In the genomic region with DNA sequence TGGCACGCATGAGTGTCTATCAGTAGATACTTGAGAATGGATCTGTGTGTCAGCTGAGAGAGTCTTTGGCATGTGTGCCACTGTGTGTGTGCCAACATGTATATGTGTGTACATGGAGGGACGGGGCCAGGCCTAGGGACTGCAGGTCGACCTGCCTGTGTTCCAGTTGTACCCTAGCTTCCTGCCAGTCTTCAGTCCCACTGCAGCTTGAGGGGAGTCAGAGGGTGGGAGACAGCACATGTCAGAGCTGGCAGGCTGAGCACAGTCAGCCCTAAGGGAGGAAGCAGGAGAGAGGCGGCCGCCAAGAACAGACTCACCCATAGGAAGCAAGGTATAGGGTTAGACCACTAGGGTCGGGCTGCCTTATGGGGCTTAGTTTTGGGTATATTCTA, we compare ENCODE assay signal across 18 cellular contexts. TPM values are rescaled to one million over a fixed set of nuclear protein-coding genes. Genes with fewer than 3 reads are reported as not detected.
DNase-seq lines count a peak whose midpoint lies in the region; ATAC-seq and TF ChIP-seq lines count a peak whose summit lies in the region.
"Had no signal": no experiment of that assay in that cellular context is flagged by ENCODE, and none has a peak within 500 bp of the region (broad histone marks: within the 10 kb centered on the region; RNA-seq: fewer than 3 reads in every experiment).

No MANE protein-coding gene starts in this region.

- H3K27ac Mint-ChIP-seq in brain, result peak overlapping the region in 4 of 5 experiments; percentile 18 to 93 (median 80)
- H3K27ac Mint-ChIP-seq in natural killer cell treated with Interleukin-12 subunit alpha and Interleukin-12 subunit beta and Interleukin-15 and Interleukin-18, amount 100 ng/mL, for 72 hours, result peak overlapping the region in 1 of 2 donors; percentile 55
- no peak overlapping the region for H3K27ac Mint-ChIP-seq in activated CD4-positive, alpha-beta T cell treated with anti-CD3 and anti-CD28 coated beads for 36 hours
- H3K27ac Mint-ChIP-seq: naive thymus-derived CD4-positive, alpha-beta T cell had no signal

- TF ChIP-seq POLR2A in upper lobe of left lung (IDR thresholded peaks at IDR 0.05), result no peak

- CTCF ChIA-PET in activated CD4-positive, alpha-beta T cell treated with anti-CD3 and anti-CD28 coated beads for 36 hours (lab: Charles Lee), result interaction anchor here (1.4 to 7.9 kb wide), 4 partner anchors 14 to 22 kb away, joined by 3 to 59 read pairs (median 12); partner anchors contain the start of gene POLD4

- no peak for ATAC-seq in natural killer cell treated with Interleukin-12 subunit alpha and Interleukin-12 subunit beta and Interleukin-15 and Interleukin-18, amount 100 ng/mL, for 72 hours
- ATAC-seq in upper lobe of left lung (ENCODE audit: low FRiP score in 2 of 2), result no peak
- no peak for ATAC-seq in GM21825 (IDR thresholded peaks at IDR 0.05; ENCODE audit: unreplicated experiment)
- ATAC-seq in activated CD4-positive, alpha-beta T cell treated with anti-CD3 and anti-CD28 coated beads for 36 hours, result no peak
- ATAC-seq: naive thymus-derived CD4-positive, alpha-beta T cell; right lobe of liver had no signal

- POLR2A ChIA-PET in activated CD4-positive, alpha-beta T cell treated with anti-CD3 and anti-CD28 coated beads for 36 hours (lab: Charles Lee), result interaction anchor here (0.6 kb wide), 1 partner anchor 38 kb away, joined by 5 read pairs; no protein-coding TSS in a partner anchor

- H3K27me3 Mint-ChIP-seq in brain, result peaks cover 15% of the 10 kb centered on the region
- peaks cover 27% of the 10 kb centered on the region in 2 donors for H3K27me3 Mint-ChIP-seq in natural killer cell treated with Interleukin-12 subunit alpha and Interleukin-12 subunit beta and Interleukin-15 and Interleukin-18, amount 100 ng/mL, for 72 hours
- H3K27me3 Mint-ChIP-seq in activated CD4-positive, alpha-beta T cell treated with anti-CD3 and anti-CD28 coated beads for 36 hours, result peaks cover 20% of the 10 kb centered on the region

- no peaks in the 10 kb centered on the region for H3K36me3 ChIP-seq in H7 (replicated peaks; ENCODE audit: control insufficient read depth, insufficient read depth, low read length)
- peaks cover 0 to 13% (median 4%) of the 10 kb centered on the region in 4 donors for H3K36me3 ChIP-seq in upper lobe of left lung
- H3K36me3 ChIP-seq: right lobe of liver had no signal

- H3K36me3 Mint-ChIP-seq in brain, result no peaks in the 10 kb centered on the region
- H3K36me3 Mint-ChIP-seq in natural killer cell treated with Interleukin-12 subunit alpha and Interleukin-12 subunit beta and Interleukin-15 and Interleukin-18, amount 100 ng/mL, for 72 hours, result no peaks in the 10 kb centered on the region
- no peaks in the 10 kb centered on the region for H3K36me3 Mint-ChIP-seq in activated CD4-positive, alpha-beta T cell treated with anti-CD3 and anti-CD28 coated beads for 36 hours (ENCODE audit: low read depth)

- H3K4me3 ChIP-seq in H7 (ENCODE audit: insufficient read depth, low read depth, low read length) (no peak overlapping the region), upper lobe of left lung (no peak overlapping the region)
- H3K4me3 ChIP-seq: esophagus squamous epithelium, heart left ventricle, right lobe of liver had no signal

- intact Hi-C loops in activated CD4-positive, alpha-beta T cell treated with anti-CD3 and anti-CD28 coated beads for 36 hours (cut with DNase I, micrococcal nuclease), result no loop called here

- peak overlapping the region in 3 of 5 experiments; percentile 2 to 63 (median 53) for H3K4me3 Mint-ChIP-seq in brain
- H3K4me3 Mint-ChIP-seq in natural killer cell treated with Interleukin-12 subunit alpha and Interleukin-12 subunit beta and Interleukin-15 and Interleukin-18, amount 100 ng/mL, for 72 hours, result peak overlapping the region; percentile 57
- H3K4me3 Mint-ChIP-seq in activated CD4-positive, alpha-beta T cell treated with anti-CD3 and anti-CD28 coated beads for 36 hours, result no peak overlapping the region

- no peak for TF ChIP-seq EP300 in upper lobe of left lung (IDR thresholded peaks at IDR 0.05)

- peaks cover 13% of the 10 kb centered on the region for H3K27me3 ChIP-seq in H7 (ENCODE audit: control insufficient read depth, insufficient read depth, low read length)
- no peaks in the 10 kb centered on the region for H3K27me3 ChIP-seq in upper lobe of left lung
- H3K27me3 ChIP-seq: esophagus squamous epithelium, heart left ventricle, right lobe of liver had no signal

- H3K9me3 ChIP-seq in upper lobe of left lung, result no peaks in the 10 kb centered on the region
- H3K9me3 ChIP-seq: esophagus squamous epithelium, heart left ventricle, right lobe of liver had no signal

- DNase-seq in H7 (peak; percentile 48), upper lobe of left lung (no peak)
- DNase-seq in natural killer cell treated with Interleukin-12 subunit alpha and Interleukin-12 subunit beta and Interleukin-15 and Interleukin-18, amount 100 ng/mL, for 72 hours (ENCODE audit: low spot score), result no peak
- no peak for DNase-seq in activated CD4-positive, alpha-beta T cell treated with anti-CD3 and anti-CD28 coated beads for 36 hours
- DNase-seq in stimulated activated CD4-positive, alpha-beta T cell treated with anti-CD3 and anti-CD28 coated beads, Interleukin-1b, Interleukin-23, amount 100 ng/mL, for 48 hours, result no peak
- DNase-seq: activated gamma-delta T cell treated with Interleukin-2 at 50 U/mL for 16 hours; anterior cingulate cortex; cortex of kidney; esophagus squamous epithelium; heart left ventricle; naive thymus-derived CD4-positive, alpha-beta T cell; NCI-H774; right lobe of liver; stimulated activated CD4-positive, alpha-beta T cell treated with anti-CD3 and anti-CD28 coated beads, Interleukin-2, amount 100 ng/mL, for 48 hours had no signal

- H3K4me1 Mint-ChIP-seq in brain, result peaks cover 50% of the 10 kb centered on the region
- peaks cover 58 to 60% of the 10 kb centered on the region in 2 donors for H3K4me1 Mint-ChIP-seq in natural killer cell treated with Interleukin-12 subunit alpha and Interleukin-12 subunit beta and Interleukin-15 and Interleukin-18, amount 100 ng/mL, for 72 hours (ENCODE audit: low read depth in 2 of 2)
- peaks cover 47% of the 10 kb centered on the region for H3K4me1 Mint-ChIP-seq in activated CD4-positive, alpha-beta T cell treated with anti-CD3 and anti-CD28 coated beads for 36 hours

- peak overlapping the region in 3 of 4 donors; percentile 30 to 77 (median 42) for H3K27ac ChIP-seq in upper lobe of left lung
- H3K27ac ChIP-seq: right lobe of liver had no signal

- WGBS in upper lobe of left lung, 2 donors, result 43 to 51% methylated on average over 6 of the region's 6 CpGs

- TF ChIP-seq CTCF in brain (conservative IDR thresholded peaks at IDR 0.05) (no peak), upper lobe of left lung (IDR thresholded peaks at IDR 0.05) (no peak)

- H3K9me3 Mint-ChIP-seq in brain, result peaks cover 0 to 5% (median 0%) of the 10 kb centered on the region in 5 experiments
- H3K9me3 Mint-ChIP-seq in natural killer cell treated with Interleukin-12 subunit alpha and Interleukin-12 subunit beta and Interleukin-15 and Interleukin-18, amount 100 ng/mL, for 72 hours, result no peaks in the 10 kb centered on the region
- H3K9me3 Mint-ChIP-seq in activated CD4-positive, alpha-beta T cell treated with anti-CD3 and anti-CD28 coated beads for 36 hours (ENCODE audit: low read depth), result no peaks in the 10 kb centered on the region

- H3K4me1 ChIP-seq in upper lobe of left lung, result peaks cover 49 to 74% (median 57%) of the 10 kb centered on the region in 4 donors

RNA-seq across cellular contexts. Expression of gene CLCF1, which starts 5.6 kb away (rescaled TPM):
- 3.7 and 4.4 TPM in 2 replicates for total RNA-seq in H7 (2014; rRNA removed; shearing (Covaris generic))
- polyA plus RNA-seq in brain (ENCODE audit: insufficient read depth, low read depth, low replicate concordance), result 0.46 TPM
- 1 to 10 TPM; 1.4 to 3.3 TPM for total RNA-seq in natural killer cell treated with Interleukin-12 subunit alpha and Interleukin-12 subunit beta and Interleukin-15 and Interleukin-18, amount 100 ng/mL, for 72 hours
- 10 to 100 TPM in 2 of 6 donors, 1 to 10 TPM in 4; 3.7 to 29.5 (median 6.0) TPM for total RNA-seq in upper lobe of left lung
- total RNA-seq in activated CD4-positive, alpha-beta T cell treated with anti-CD3 and anti-CD28 coated beads for 36 hours, result under 1 TPM; 0.09 to 0.27 TPM
- polyA plus RNA-seq: naive thymus-derived CD4-positive, alpha-beta T cell had no signal

RNA-seq across cellular contexts. Expression of gene POLD4, which starts 14.5 kb away (rescaled TPM):
- 49.8 and 53.9 TPM in 2 replicates for total RNA-seq in H7 (2014; rRNA removed; shearing (Covaris generic))
- polyA plus RNA-seq in brain (ENCODE audit: insufficient read depth, low read depth, low replicate concordance), result 39.3 TPM
- 10 to 100 TPM; 25.7 to 46.4 TPM for total RNA-seq in natural killer cell treated with Interleukin-12 subunit alpha and Interleukin-12 subunit beta and Interleukin-15 and Interleukin-18, amount 100 ng/mL, for 72 hours
- total RNA-seq in upper lobe of left lung, result 100 to 1,000 TPM in 4 of 6 donors, 10 to 100 TPM in 2; 55.5 to 173 (median 106) TPM
- total RNA-seq in activated CD4-positive, alpha-beta T cell treated with anti-CD3 and anti-CD28 coated beads for 36 hours, result 10 to 100 TPM; 31.3 to 37.5 TPM

RNA-seq across cellular contexts. Expression of gene RAD9A, which starts 24.0 kb away (rescaled TPM):
- total RNA-seq in H7 (2014; rRNA removed; shearing (Covaris generic)), result 20.2 and 27.0 TPM in 2 replicates
- polyA plus RNA-seq in brain (ENCODE audit: insufficient read depth, low read depth, low replicate concordance), result 18.0 TPM
- total RNA-seq in natural killer cell treated with Interleukin-12 subunit alpha and Interleukin-12 subunit beta and Interleukin-15 and Interleukin-18, amount 100 ng/mL, for 72 hours, result 10 to 100 TPM; 25.9 to 47.8 TPM
- 100 to 1,000 TPM in 1 of 6 donors, 10 to 100 TPM in 5; 20.4 to 115 (median 28.2) TPM for total RNA-seq in upper lobe of left lung
- total RNA-seq in activated CD4-positive, alpha-beta T cell treated with anti-CD3 and anti-CD28 coated beads for 36 hours, result 10 to 100 TPM; 28.8 to 30.0 TPM

RNA-seq across cellular contexts. Expression of gene PPP1CA, which starts 33.8 kb away (rescaled TPM):
- 246 and 314 TPM in 2 replicates for total RNA-seq in H7 (2014; rRNA removed; shearing (Covaris generic))
- 231 TPM for polyA plus RNA-seq in brain (ENCODE audit: insufficient read depth, low read depth, low replicate concordance)
- total RNA-seq in natural killer cell treated with Interleukin-12 subunit alpha and Interleukin-12 subunit beta and Interleukin-15 and Interleukin-18, amount 100 ng/mL, for 72 hours, result 100 to 1,000 TPM; 317 to 378 TPM
- 100 to 1,000 TPM in 3 of 6 donors, 10 to 100 TPM in 3; 83.8 to 191 (median 135) TPM for total RNA-seq in upper lobe of left lung
- total RNA-seq in activated CD4-positive, alpha-beta T cell treated with anti-CD3 and anti-CD28 coated beads for 36 hours, result 100 to 1,000 TPM; 199 to 227 TPM

RNA-seq across cellular contexts. Expression of gene TBC1D10C, which starts 36.1 kb away (rescaled TPM):
- total RNA-seq in H7 (2014; rRNA removed; shearing (Covaris generic)), result 0.44 and 0.52 TPM in 2 replicates
- 0.29 TPM for polyA plus RNA-seq in brain (ENCODE audit: insufficient read depth, low read depth, low replicate concordance)
- 10 to 100 TPM; 79.5 to 88.8 TPM for total RNA-seq in natural killer cell treated with Interleukin-12 subunit alpha and Interleukin-12 subunit beta and Interleukin-15 and Interleukin-18, amount 100 ng/mL, for 72 hours
- 10 to 100 TPM in 5 of 6 donors, 1 to 10 TPM in 1; 8.4 to 45.3 (median 32.7) TPM for total RNA-seq in upper lobe of left lung
- 100 to 1,000 TPM in 1 of 2 experiments, 10 to 100 TPM in 1; 83.2 to 123 TPM for total RNA-seq in activated CD4-positive, alpha-beta T cell treated with anti-CD3 and anti-CD28 coated beads for 36 hours
- total RNA-seq: MCF 10A, RPMI7951 had no signal
